Comparison of ENCODE assay signal across 22 cellular contexts in the genomic region with DNA sequence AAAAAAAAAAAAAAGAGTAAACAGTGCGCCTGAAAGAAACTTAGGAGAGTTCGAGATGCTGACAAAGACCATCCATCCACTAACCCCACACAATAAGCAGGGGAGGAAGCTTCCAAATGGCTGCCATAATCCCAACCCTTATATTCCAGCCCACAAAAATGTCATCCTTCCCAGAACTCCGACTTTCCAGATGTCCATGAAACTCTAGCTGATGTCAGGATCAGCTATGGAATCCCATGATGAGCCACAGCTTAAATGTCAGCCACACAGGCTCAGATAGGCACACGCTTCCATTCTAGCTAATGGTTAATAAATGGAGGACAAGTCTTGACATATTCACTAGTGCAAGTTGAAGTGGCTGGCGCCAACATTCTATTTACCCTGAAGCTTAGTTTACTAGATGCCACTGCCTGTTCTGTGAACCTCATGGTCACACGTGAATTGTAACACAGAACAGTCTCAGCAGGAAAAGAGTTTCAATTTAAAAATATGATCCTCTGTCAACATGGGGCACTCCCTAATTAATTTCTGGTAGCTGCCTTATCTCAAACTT.
DNase-seq lines count a peak whose midpoint lies in the region; ATAC-seq and TF ChIP-seq lines count a peak whose summit lies in the region.
"Had no signal": no experiment of that assay in that cellular context is flagged by ENCODE, and none has a peak within 500 bp of the region (broad histone marks: within the 10 kb centered on the region; RNA-seq: fewer than 3 reads in every experiment).

No MANE protein-coding gene starts in this region.

- H3K27ac ChIP-seq in VCaP, result peak overlapping the region; percentile 55
- H3K27ac ChIP-seq: C4-2B had no signal

- TF ChIP-seq CTCF in AG10803 (conservative IDR thresholded peaks at IDR 0.05; ENCODE audit: low read length), result no peak
- no peak for TF ChIP-seq CTCF in HFF-Myc (IDR thresholded peaks at IDR 0.05; ENCODE audit: low read depth, low read length, missing control alignments)
- TF ChIP-seq CTCF in VCaP (conservative IDR thresholded peaks at IDR 0.05), result no peak

- H3K4me3 ChIP-seq in AG10803 (ENCODE audit: low read length) (no peak overlapping the region), HFF-Myc (replicated peaks; ENCODE audit: low read depth, low read length) (no peak overlapping the region)
- H3K4me3 ChIP-seq: GM12878, GM23338 had no signal

- no peak for ATAC-seq in GM21619 (IDR thresholded peaks at IDR 0.05; ENCODE audit: unreplicated experiment)
- no peak for ATAC-seq in GM21528 (IDR thresholded peaks at IDR 0.05; ENCODE audit: low FRiP score, unreplicated experiment)
- ATAC-seq: GM12878, PC-3, SK-N-SH treated with all-trans-retinoic acid at 6 μM for 48 hours, T-cell had no signal

- DNase-seq in AG10803 (ENCODE audit: low read depth), result peak; percentile 28
- DNase-seq in HFF-Myc (ENCODE audit: extremely low read depth, low read depth), result peak; percentile 6
- DNase-seq in myocyte (ENCODE audit: low read depth), result peak; percentile 55
- DNase-seq in COLO829 (ENCODE audit: low spot score), result no peak
- DNase-seq: ACHN, AML-193, KG1, MV-4-11, NCI-H1436, NCI-H1930, NCI-H510A, PC-3, RPMI8226, SHP77 treated with DMSO at 0.1 percent for 48 hours, T-cell had no signal
